13 cellular contexts compared by ENCODE assay signal in the genomic region with DNA sequence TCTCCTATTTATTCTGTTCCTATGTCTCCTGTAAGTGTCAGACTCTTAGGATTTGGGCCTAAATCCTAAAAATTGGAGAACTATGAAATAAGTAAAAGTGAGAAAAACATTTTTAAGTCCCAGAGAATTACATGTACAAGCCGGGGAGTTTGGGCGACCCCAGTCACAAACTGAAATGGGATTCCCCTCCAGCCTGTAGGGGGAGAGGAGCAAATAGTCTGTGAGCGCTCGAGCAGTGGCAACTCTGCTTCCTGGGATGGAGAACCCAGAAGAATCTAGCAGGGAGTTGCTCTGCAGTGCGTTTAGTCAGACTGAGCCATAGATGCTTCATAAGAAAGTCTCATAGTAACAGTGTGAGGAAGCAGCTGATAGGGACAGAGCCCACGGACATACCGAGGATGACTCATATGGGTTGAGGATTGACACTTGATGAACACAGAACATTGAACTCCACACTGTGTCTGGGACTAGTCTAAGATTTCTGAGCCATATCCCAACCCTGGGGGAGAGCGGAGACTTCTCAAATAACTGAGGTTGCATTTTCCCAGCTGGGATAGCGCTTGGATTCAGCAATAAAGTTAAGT.
A peak's percentile ranks its signal among the peaks of the same experiment; 100 is the strongest.
DNase-seq lines count a peak whose midpoint lies in the region; ATAC-seq, FAIRE-seq and TF ChIP-seq lines count a peak whose summit lies in the region.
"Had no signal": no experiment of that assay in that cellular context is flagged by ENCODE, and none has a peak within 500 bp of the region (broad histone marks: within the 10 kb centered on the region; RNA-seq: fewer than 3 reads in every experiment).

No MANE protein-coding gene starts in this region.

- H3K27ac ChIP-seq in astrocyte (ENCODE audit: low read depth, low read length) = peak overlapping the region; percentile 36
- no peak overlapping the region for H3K27ac ChIP-seq in keratinocyte (ENCODE audit: control insufficient read depth, insufficient read depth, low read length)

- peak; percentile 43 for FAIRE-seq in astrocyte (lab: Jason Lieb, UNC)
- FAIRE-seq in keratinocyte (lab: Jason Lieb, UNC) = peak; percentile 85
- FAIRE-seq: endothelial cell of umbilical vein had no signal

- H2AFZ ChIP-seq in astrocyte (ENCODE audit: low read depth, low read length) = peak overlapping the region; percentile 14
- H2AFZ ChIP-seq in keratinocyte (ENCODE audit: control insufficient read depth, low read length) = no peak overlapping the region

- H3K4me2 ChIP-seq in astrocyte (ENCODE audit: low read length) (peak overlapping the region; percentile 38), keratinocyte (ENCODE audit: control insufficient read depth, extremely low read depth, insufficient read depth, low read depth, low read length) (no peak overlapping the region)

- H3K79me2 ChIP-seq in astrocyte (ENCODE audit: insufficient read depth, low read length) (no peaks in the 10 kb centered on the region), keratinocyte (ENCODE audit: control insufficient read depth, insufficient read depth, low read length) (no peaks in the 10 kb centered on the region)

- H3K27me3 Mint-ChIP-seq in astrocyte (ENCODE audit: low read depth, unreplicated experiment) = no peaks in the 10 kb centered on the region
- H3K27me3 Mint-ChIP-seq: CD4-positive, CD25-positive, alpha-beta regulatory T cell had no signal

- H4K20me1 ChIP-seq in astrocyte (ENCODE audit: insufficient read depth, low read length) (no peaks in the 10 kb centered on the region), keratinocyte (ENCODE audit: control insufficient read depth, extremely low read depth, insufficient read depth, low read length) (no peaks in the 10 kb centered on the region)

- H3K4me1 Mint-ChIP-seq in astrocyte (ENCODE audit: low read depth, unreplicated experiment) = peaks cover 74% of the 10 kb centered on the region
- H3K4me1 Mint-ChIP-seq: activated B cell treated with CpG ODN at 0.5 μM for 24 hours had no signal

- ATAC-seq in HG03439 (IDR thresholded peaks at IDR 0.05; ENCODE audit: unreplicated experiment) (peak; percentile 51), HG02588 (IDR thresholded peaks at IDR 0.05; ENCODE audit: unreplicated experiment) (no peak)

- peak; percentile 20 for TF ChIP-seq CTCF in astrocyte (IDR thresholded peaks at IDR 0.05; ENCODE audit: insufficient read depth, low read depth, low read length)
- TF ChIP-seq CTCF in keratinocyte (optimal IDR thresholded peaks at IDR 0.05 in 1 of 3, IDR thresholded peaks at IDR 0.05 in 1 of 3, conservative IDR thresholded peaks at IDR 0.05 in 1 of 3; ENCODE audit: extremely low read depth in 1 of 3, insufficient read depth in 2 of 3, low read length in 3 of 3) = no peak

- no peaks in the 10 kb centered on the region for H3K36me3 ChIP-seq in astrocyte (ENCODE audit: insufficient read depth, low read length)
- no peaks in the 10 kb centered on the region for H3K36me3 ChIP-seq in keratinocyte (ENCODE audit: control insufficient read depth in 2 of 2, extremely low read depth in 1 of 2, insufficient read depth in 2 of 2, low read length in 2 of 2)

- dilution Hi-C loops in keratinocyte (cut with MboI; ENCODE audit: extremely low pct_ligation_motif_present, low sequenced_read_pairs) = no loop called here

- H3K9me1 ChIP-seq in keratinocyte (ENCODE audit: control insufficient read depth, extremely low read depth, insufficient read depth, low read length) = no peaks in the 10 kb centered on the region

- H3K4me3 ChIP-seq in astrocyte (ENCODE audit: insufficient read depth, low read depth, low read length) (no peak overlapping the region), keratinocyte (ENCODE audit: control insufficient read depth in 2 of 3, extremely low read depth in 1 of 3, insufficient read depth in 2 of 3, low read depth in 1 of 3, low read length in 3 of 3) (no peak overlapping the region)

- H3K27ac Mint-ChIP-seq in astrocyte (ENCODE audit: unreplicated experiment) = peak overlapping the region; percentile 95
- H3K27ac Mint-ChIP-seq: activated B cell treated with CpG ODN at 0.5 μM for 24 hours; activated naive CD8-positive, alpha-beta T cell; CD4-positive, CD25-positive, alpha-beta regulatory T cell had no signal

- no peaks in the 10 kb centered on the region for H3K36me3 Mint-ChIP-seq in astrocyte (ENCODE audit: low read depth, unreplicated experiment)
- H3K36me3 Mint-ChIP-seq: activated naive CD8-positive, alpha-beta T cell; CD4-positive, CD25-positive, alpha-beta regulatory T cell had no signal

- DNase-seq in EH (ENCODE audit: low read depth) (peak; percentile 82), astrocyte (ENCODE audit: low read depth) (peak; percentile 91), keratinocyte (ENCODE audit: low read depth, low spot score) (no peak), DMS79 treated with DMSO at 0.1 percent for 48 hours (lab: John Stamatoyannopoulos, UW) (no peak), NCI-H526 (lab: John Stamatoyannopoulos, UW) (no peak), inferior parietal cortex (ENCODE audit: extremely low spot score) (no peak)
- DNase-seq: activated B cell treated with CpG ODN at 0.5 μM for 24 hours; CD4-positive, CD25-positive, alpha-beta regulatory T cell; NCI-H1105 treated with DMSO at 0.1 percent for 48 hours had no signal

- H3K9ac ChIP-seq in astrocyte (ENCODE audit: low read length) = no peak overlapping the region
- no peak overlapping the region for H3K9ac ChIP-seq in keratinocyte (ENCODE audit: control insufficient read depth, extremely low read depth, insufficient read depth, low read length)

- H3K4me3 Mint-ChIP-seq in astrocyte (ENCODE audit: unreplicated experiment) = peak overlapping the region; percentile 20
- H3K4me3 Mint-ChIP-seq: activated B cell treated with CpG ODN at 0.5 μM for 24 hours; activated naive CD8-positive, alpha-beta T cell; CD4-positive, CD25-positive, alpha-beta regulatory T cell had no signal

- H3K27me3 ChIP-seq in astrocyte (ENCODE audit: insufficient read depth, low read length) (no peaks in the 10 kb centered on the region), keratinocyte (ENCODE audit: control insufficient read depth, extremely low read depth, insufficient read depth, low read length) (no peaks in the 10 kb centered on the region)

- no peaks in the 10 kb centered on the region for H3K9me3 Mint-ChIP-seq in astrocyte (ENCODE audit: unreplicated experiment)

- H3K9me3 ChIP-seq in astrocyte (ENCODE audit: insufficient read depth, low read depth, low read length) (no peaks in the 10 kb centered on the region), keratinocyte (ENCODE audit: control insufficient read depth, low read depth, low read length) (no peaks in the 10 kb centered on the region)

- H3K4me1 ChIP-seq in astrocyte (ENCODE audit: insufficient read depth, low read length) (peaks cover 40% of the 10 kb centered on the region), keratinocyte (ENCODE audit: control insufficient read depth, extremely low read depth, insufficient read depth, low read length) (peaks cover 38% of the 10 kb centered on the region)

Comparison
In these comparisons a context has a peak if more than half of its experiments do, and no peak if none do; other contexts are left out.
1. DNase-seq: peak in EH (single experiment) and astrocyte (single experiment); none in keratinocyte (single experiment), DMS79 treated with DMSO at 0.1 percent for 48 hours (single experiment), NCI-H526 (0 of 2) and inferior parietal cortex (single experiment).